ENCODE assay signal across 2 cellular contexts in the genomic region with DNA sequence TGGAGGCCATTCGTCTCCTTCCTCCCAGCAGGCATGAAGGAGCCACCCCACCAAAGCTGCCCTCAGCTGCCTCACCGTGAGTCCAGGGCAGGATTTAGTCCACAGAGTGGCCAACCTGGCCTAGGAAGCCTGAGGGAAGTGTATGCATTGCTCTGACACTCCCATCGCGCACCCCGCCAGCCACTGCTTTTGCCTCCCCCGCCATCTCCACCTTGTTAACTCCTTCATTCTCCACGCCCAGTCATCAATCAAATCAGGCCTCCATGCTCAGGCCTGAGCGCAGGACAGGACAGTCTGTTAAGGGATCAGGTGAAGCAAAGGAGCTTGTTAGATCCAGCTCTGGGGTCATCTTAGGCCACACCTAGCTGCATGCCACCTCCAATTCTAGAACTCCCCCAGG. TPM values are rescaled to one million over a fixed set of nuclear protein-coding genes. Genes with fewer than 3 reads are reported as not detected.
"Had no signal": no experiment of that assay in that cellular context is flagged by ENCODE, and none has a peak within 500 bp of the region (broad histone marks: within the 10 kb centered on the region; RNA-seq: fewer than 3 reads in every experiment).

No MANE protein-coding gene starts in this region.

RNA-seq across cellular contexts. Expression of a gene that starts 10.4 kb away (rescaled TPM):
- total RNA-seq: G401, GM12878 had no signal
- polyA plus RNA-seq: GM12878 had no signal

RNA-seq across cellular contexts. Expression of a gene that starts 26.7 kb away (rescaled TPM):
- total RNA-seq: G401, GM12878 had no signal
- polyA plus RNA-seq: GM12878 had no signal

RNA-seq across cellular contexts. Expression of a gene that starts 48.8 kb away (rescaled TPM):
- total RNA-seq: G401, GM12878 had no signal
- polyA plus RNA-seq: GM12878 had no signal
